In the genomic region with DNA sequence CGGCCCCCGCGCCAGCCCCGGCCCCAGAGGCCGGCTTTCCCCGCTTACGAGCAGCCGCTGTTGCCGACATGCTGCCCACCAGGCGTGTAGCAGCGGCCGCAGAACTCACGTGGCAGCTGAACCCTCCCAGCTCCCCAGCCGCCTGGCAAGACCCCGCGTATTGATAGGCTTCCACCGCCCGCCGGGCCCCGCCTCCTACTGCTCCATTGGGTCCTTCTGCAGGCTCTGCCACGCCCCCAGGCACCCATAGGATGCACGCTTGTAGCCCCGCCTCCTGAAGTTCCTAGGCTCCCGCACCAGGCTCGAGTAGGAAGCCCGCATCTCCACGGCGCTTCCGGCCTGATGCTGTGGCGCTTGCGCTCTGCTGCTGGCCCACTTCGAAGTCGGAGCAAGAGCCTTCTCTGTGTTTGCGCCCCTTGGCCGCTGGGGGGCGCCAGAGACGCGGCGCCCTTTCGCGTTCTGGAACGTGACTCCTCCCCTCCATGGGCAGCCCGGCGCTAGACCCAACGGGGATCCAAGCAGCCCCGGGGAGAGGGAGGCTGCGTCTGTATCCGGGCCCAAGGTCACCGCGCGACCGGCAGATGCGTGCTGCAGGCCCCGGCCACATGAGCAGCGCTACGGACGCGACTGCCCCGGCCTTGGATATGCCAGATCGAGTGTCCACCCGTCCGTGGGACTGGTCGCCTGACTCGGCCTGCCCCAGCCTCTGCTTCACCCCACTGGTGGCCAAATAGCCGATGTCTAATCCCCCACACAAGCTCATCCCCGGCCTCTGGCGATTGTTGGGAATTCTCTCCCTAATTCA, we compare ENCODE assay signal across 8 cellular contexts. TPM values are rescaled to one million over a fixed set of nuclear protein-coding genes. Genes with fewer than 3 reads are reported as not detected.
A peak's percentile ranks its signal among the peaks of the same experiment; 100 is the strongest.
DNase-seq lines count a peak whose midpoint lies in the region; ATAC-seq and TF ChIP-seq lines count a peak whose summit lies in the region.

TSS of gene PARP3 (plus strand) at position 566 of the 805 bp plus-strand sequence. CDS start 993 bp downstream, outside the sequence.
A gene with protein sequence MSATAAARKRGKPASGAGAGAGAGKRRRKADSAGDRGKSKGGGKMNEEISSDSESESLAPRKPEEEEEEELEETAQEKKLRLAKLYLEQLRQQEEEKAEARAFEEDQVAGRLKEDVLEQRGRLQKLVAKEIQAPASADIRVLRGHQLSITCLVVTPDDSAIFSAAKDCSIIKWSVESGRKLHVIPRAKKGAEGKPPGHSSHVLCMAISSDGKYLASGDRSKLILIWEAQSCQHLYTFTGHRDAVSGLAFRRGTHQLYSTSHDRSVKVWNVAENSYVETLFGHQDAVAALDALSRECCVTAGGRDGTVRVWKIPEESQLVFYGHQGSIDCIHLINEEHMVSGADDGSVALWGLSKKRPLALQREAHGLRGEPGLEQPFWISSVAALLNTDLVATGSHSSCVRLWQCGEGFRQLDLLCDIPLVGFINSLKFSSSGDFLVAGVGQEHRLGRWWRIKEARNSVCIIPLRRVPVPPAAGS (minus strand): TSS at position 107 of the 805 bp plus-strand sequence. CDS start 37 bp downstream, at position 70.

- H3K36me3 ChIP-seq in esophagus (ENCODE audit: control insufficient read depth in 2 of 2, insufficient read depth in 2 of 2, low read length in 1 of 2) (peaks cover 6 to 16% of the 10 kb centered on the region in 2 donors), muscle layer of colon (ENCODE audit: insufficient read depth, low read length) (peaks cover 21% of the 10 kb centered on the region)

- in situ Hi-C loops in KBM-7 (cut with MboI; ENCODE audit: low pct_unique_long_range_greater_than_20kb, low sequenced_read_pairs), result no loop called here

- peak within 1 kb of the TSS; percentile 82 to 94 for H3K27ac ChIP-seq in esophagus (ENCODE audit: low read depth in 2 of 2, low read length in 1 of 2)
- H3K27ac ChIP-seq in muscle layer of colon (ENCODE audit: low read depth, low read length), result peak within 1 kb of the TSS; percentile 100

- peak within 1 kb of the TSS; percentile 97 for H3K4me3 Mint-ChIP-seq in activated T-cell treated with anti-CD3 and anti-CD28 coated beads, Interleukin-2, amount 50 U/mL, for 4 hours

- no peaks in the 10 kb centered on the region for H3K9me3 ChIP-seq in esophagus (ENCODE audit: control insufficient read depth in 2 of 2, insufficient read depth in 1 of 2, low read depth in 1 of 2, low read length in 1 of 2)
- H3K9me3 ChIP-seq in muscle layer of colon (ENCODE audit: low read length), result no peaks in the 10 kb centered on the region

- no peaks in the 10 kb centered on the region for H3K9me3 Mint-ChIP-seq in activated T-cell treated with anti-CD3 and anti-CD28 coated beads, Interleukin-2, amount 50 U/mL, for 4 hours

- peak within 1 kb of the TSS; percentile 92 for H3K9ac ChIP-seq in muscle layer of colon (ENCODE audit: low read length)

- no peaks in the 10 kb centered on the region for H3K27me3 Mint-ChIP-seq in activated T-cell treated with anti-CD3 and anti-CD28 coated beads, Interleukin-2, amount 50 U/mL, for 4 hours (ENCODE audit: low read depth)

- peak; percentile 83 for ATAC-seq in GM21619 (IDR thresholded peaks at IDR 0.05; ENCODE audit: unreplicated experiment)
- peak; percentile 92 to 93 for ATAC-seq in activated T-cell treated with anti-CD3 and anti-CD28 coated beads, Interleukin-2, amount 50 U/mL, for 4 hours

- H3K4me3 ChIP-seq in esophagus (ENCODE audit: low read depth in 1 of 2, low read length in 2 of 2) (peak within 1 kb of the TSS; percentile 73 to 76), muscle layer of colon (ENCODE audit: low read depth in 1 of 2, low read length in 2 of 2) (peak within 1 kb of the TSS; percentile 74 to 75)

- peak; percentile 80 for DNase-seq in DMS53 treated with DMSO at 0.1 percent for 48 hours (lab: John Stamatoyannopoulos, UW; ENCODE audit: unreplicated experiment)
- DNase-seq in KBM-7, result peak; percentile 100
- peak; percentile 99 for DNase-seq in activated T-cell treated with anti-CD3 and anti-CD28 coated beads, Interleukin-2, amount 50 U/mL, for 4 hours
- peak; percentile 99 to 100 for DNase-seq in stimulated activated CD8-positive, alpha-beta memory T cell treated with anti-CD3 and anti-CD28 coated beads, Interleukin-7, amount 100 ng/mL, for 4 hours (ENCODE audit: low read depth in 2 of 2)

- peaks cover 30% of the 10 kb centered on the region for H3K36me3 Mint-ChIP-seq in activated T-cell treated with anti-CD3 and anti-CD28 coated beads, Interleukin-2, amount 50 U/mL, for 4 hours (ENCODE audit: insufficient read depth)

- H3K27me3 ChIP-seq in esophagus (ENCODE audit: control insufficient read depth in 1 of 2, insufficient read depth in 2 of 2, low read length in 2 of 2), result no peaks in the 10 kb centered on the region
- no peaks in the 10 kb centered on the region for H3K27me3 ChIP-seq in muscle layer of colon (ENCODE audit: control insufficient read depth in 1 of 2, insufficient read depth in 2 of 2, low read length in 2 of 2)

- H3K4me1 ChIP-seq in esophagus (ENCODE audit: control insufficient read depth in 2 of 2, insufficient read depth in 2 of 2, low read length in 1 of 2) (peaks cover 4 to 11% of the 10 kb centered on the region in 2 donors), muscle layer of colon (ENCODE audit: insufficient read depth, low read length) (peaks cover 29% of the 10 kb centered on the region)

- H3K4me1 Mint-ChIP-seq in activated T-cell treated with anti-CD3 and anti-CD28 coated beads, Interleukin-2, amount 50 U/mL, for 4 hours (ENCODE audit: low read depth), result peaks cover 29% of the 10 kb centered on the region

- WGBS in esophagus, 2 donors, result 0 to 1% methylated on average over 67 of the region's 67 CpGs

TF ChIP-seq in PFSK-1, 5 proteins besides CTCF, POLR2A, EP300 and RAD21:
- TF ChIP-seq REST (IDR thresholded peaks at IDR 0.05; ENCODE audit: insufficient read depth in 1 of 2, low read depth in 2 of 2, low read length in 2 of 2) (peak in 1 of 2 experiments; percentile 37; a peak in 1 of 4 replicates), SIN3A (IDR thresholded peaks at IDR 0.05; ENCODE audit: borderline replicate concordance, insufficient read depth, low read length) (peak; percentile 67; the same call in 1 of the 2 replicates), TAF1 (IDR thresholded peaks at IDR 0.05; ENCODE audit: borderline replicate concordance, insufficient read depth, low read length) (no peak), FOXP2 (optimal IDR thresholded peaks at IDR 0.05; ENCODE audit: borderline replicate concordance, extremely low read depth, extremely low read length, insufficient read depth) (no peak), POLR2AphosphoS5 (IDR thresholded peaks at IDR 0.05; ENCODE audit: low read depth, low read length) (peak; percentile 66; the same call in 1 of the 2 replicates)

RNA-seq across cellular contexts. Expression of gene PARP3, which starts in this region (rescaled TPM):
- 15.4 TPM for polyA plus RNA-seq in PFSK-1 (2012; ENCODE audit: insufficient read length, low read depth)
- total RNA-seq in activated T-cell treated with anti-CD3 and anti-CD28 coated beads, Interleukin-2, amount 50 U/mL, for 4 hours, result 1 to 10 TPM; 6.6 to 9.4 (median 8.7) TPM
- polyA plus RNA-seq in esophagus, result 10 to 100 TPM in 1 of 2 donors, 1 to 10 TPM in 1; 8.2 to 11.8 TPM

RNA-seq across cellular contexts. Expression of the second gene that starts in this region (rescaled TPM):
- 57.5 TPM for polyA plus RNA-seq in PFSK-1 (2012; ENCODE audit: insufficient read length, low read depth)
- total RNA-seq in activated T-cell treated with anti-CD3 and anti-CD28 coated beads, Interleukin-2, amount 50 U/mL, for 4 hours, result 100 to 1,000 TPM; 164 to 224 (median 219) TPM
- polyA plus RNA-seq in esophagus, result 10 to 100 TPM; 16.4 to 22.9 TPM

Comparison
In these comparisons a context has a peak if more than half of its experiments do, and no peak if none do; other contexts are left out.
1. Peak in every context shown above with its lines: DNase-seq, ATAC-seq, H3K4me3 ChIP-seq and H3K27ac ChIP-seq.